In genomic region chr13:98875146-98875729, GRCh38 we compare ENCODE assay signal across 8 cellular contexts.
DNase-seq lines count a peak whose midpoint lies in the region; ATAC-seq and TF ChIP-seq lines count a peak whose summit lies in the region.
"Had no signal": no experiment of that assay in that cellular context is flagged by ENCODE, and none has a peak within 500 bp of the region (broad histone marks: within the 10 kb centered on the region; RNA-seq: fewer than 3 reads in every experiment).

No MANE protein-coding gene starts in this region.

- H3K4me1 ChIP-seq in ovary (ENCODE audit: insufficient read depth), result no peaks in the 10 kb centered on the region

- ATAC-seq in GM18873 (IDR thresholded peaks at IDR 0.05; ENCODE audit: low FRiP score, unreplicated experiment) (peak; percentile 81), GM21723 (IDR thresholded peaks at IDR 0.05; ENCODE audit: unreplicated experiment) (peak; percentile 87), HG03439 (IDR thresholded peaks at IDR 0.05; ENCODE audit: unreplicated experiment) (peak; percentile 89)

- no peak overlapping the region for H3K4me3 ChIP-seq in ovary
- H3K4me3 ChIP-seq: lung had no signal

- H3K27me3 ChIP-seq in ovary, result no peaks in the 10 kb centered on the region

- no peak for TF ChIP-seq POLR2A in ovary (IDR thresholded peaks at IDR 0.05)

- TF ChIP-seq CTCF in ovary (IDR thresholded peaks at IDR 0.05), result no peak

- no peaks in the 10 kb centered on the region for H3K9me3 ChIP-seq in ovary

- WGBS in ovary, 3 donors, result 46 to 56% (median 48%) methylated on average over 1 of the region's 1 CpG

- no peak for TF ChIP-seq EP300 in ovary (IDR thresholded peaks at IDR 0.05)

- H3K36me3 ChIP-seq in ovary, result no peaks in the 10 kb centered on the region

- H3K27ac ChIP-seq in ovary, result no peak overlapping the region

- DNase-seq in iPS-NIHi11 (ENCODE audit: low spot score) (peak; percentile 33), OCI-M1 (lab: John Stamatoyannopoulos, UW) (no peak), GM19238 (ENCODE audit: insufficient read length, low spot score) (no peak), ovary (no peak)

- intact Hi-C loops in ovary (cut with DNase I), result no loop called here
